8 cellular contexts compared by ENCODE assay signal in the genomic region with DNA sequence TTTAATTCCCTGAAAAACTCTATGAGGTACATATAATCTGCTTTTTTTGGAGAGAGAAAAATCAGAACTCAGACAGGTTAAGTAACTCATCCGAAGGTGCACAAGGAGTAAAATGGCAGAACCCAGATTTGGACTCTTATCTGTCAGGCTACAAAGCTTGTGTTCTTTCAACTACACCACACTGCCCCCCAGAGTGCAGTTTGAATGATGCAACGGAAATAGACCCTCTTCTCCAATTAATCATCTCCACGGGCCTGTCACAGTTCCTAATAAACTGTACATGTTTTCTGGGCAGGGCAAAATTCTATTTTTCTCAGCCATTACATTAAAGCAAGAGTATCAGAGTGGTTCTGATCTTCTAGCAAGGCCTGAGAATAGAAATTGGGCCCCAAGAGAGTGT. TPM values are rescaled to one million over a fixed set of nuclear protein-coding genes. Genes with fewer than 3 reads are reported as not detected.
DNase-seq lines count a peak whose midpoint lies in the region; ATAC-seq, FAIRE-seq and TF ChIP-seq lines count a peak whose summit lies in the region.

No MANE protein-coding gene starts in this region.

- intact Hi-C loops in CD8-positive, alpha-beta T cell (cut with DNase I, micrococcal nuclease) = loop anchor here in 1 of 2 experiments (10.0 kb wide), 1 partner anchor 992 kb away; no protein-coding TSS in a partner anchor
- intact Hi-C loops in lower lobe of right lung (cut with DNase I) = no loop called here

- no peaks in the 10 kb centered on the region for H3K36me3 ChIP-seq in CD8-positive, alpha-beta T cell (ENCODE audit: insufficient read depth, low read length)
- no peaks in the 10 kb centered on the region for H3K36me3 ChIP-seq in lower lobe of right lung

- H3K4me1 ChIP-seq in CD8-positive, alpha-beta T cell (ENCODE audit: insufficient read depth, low read length) = no peaks in the 10 kb centered on the region
- no peaks in the 10 kb centered on the region for H3K4me1 ChIP-seq in lower lobe of right lung

- peak; percentile 70 for ATAC-seq in HG03442 (IDR thresholded peaks at IDR 0.05; ENCODE audit: unreplicated experiment)
- no peak for ATAC-seq in CD8-positive, alpha-beta T cell
- ATAC-seq in lower lobe of right lung = no peak

- DNase-seq in GM18507 (ENCODE audit: extremely low spot score, insufficient read length, low read depth) (no peak), NCI-H774 (lab: John Stamatoyannopoulos, UW) (peak; percentile 19), erythroblast (lab: John Stamatoyannopoulos, UW) (peak; percentile 23 to 26), lower lobe of right lung (no peak)
- DNase-seq in CD8-positive, alpha-beta T cell = no peak
- DNase-seq in activated CD8-positive, alpha-beta memory T cell treated with anti-CD3 and anti-CD28 coated beads for 24 hours = no peak

- no peaks in the 10 kb centered on the region for H3K9me3 Mint-ChIP-seq in CD8-positive, alpha-beta T cell

- CTCF ChIA-PET in CD8-positive, alpha-beta T cell (lab: Charles Lee) = no interaction called here

- POLR2A ChIA-PET in CD8-positive, alpha-beta T cell (lab: Charles Lee) = no interaction called here

- no peak overlapping the region for H3K4me3 ChIP-seq in CD8-positive, alpha-beta T cell (ENCODE audit: low read depth, low read length)
- H3K4me3 ChIP-seq in lower lobe of right lung = no peak overlapping the region

- H3K27ac ChIP-seq in C4-2B = no peak overlapping the region
- H3K27ac ChIP-seq in CD8-positive, alpha-beta T cell (ENCODE audit: low read depth, low read length) = no peak overlapping the region
- H3K27ac ChIP-seq in lower lobe of right lung = no peak overlapping the region

- FAIRE-seq in GM18507 (lab: Jason Lieb, UNC) = peak; percentile 68

- TF ChIP-seq POLR2A in erythroblast (IDR thresholded peaks at IDR 0.05; ENCODE audit: low read length) = no peak

- no peak overlapping the region for H3K4me3 Mint-ChIP-seq in CD8-positive, alpha-beta T cell

- no peaks in the 10 kb centered on the region for H3K27me3 ChIP-seq in CD8-positive, alpha-beta T cell (ENCODE audit: insufficient read depth, low read length)
- no peaks in the 10 kb centered on the region for H3K27me3 ChIP-seq in lower lobe of right lung (ENCODE audit: low read depth)

- H3K27ac Mint-ChIP-seq in CD8-positive, alpha-beta T cell = no peak overlapping the region

- no peaks in the 10 kb centered on the region for H3K4me1 Mint-ChIP-seq in CD8-positive, alpha-beta T cell (ENCODE audit: low read depth)

- H3K27me3 Mint-ChIP-seq in CD8-positive, alpha-beta T cell (ENCODE audit: low read depth) = peaks cover 5% of the 10 kb centered on the region

- peak; percentile 47 for TF ChIP-seq CTCF in C4-2B (conservative IDR thresholded peaks at IDR 0.05)
- TF ChIP-seq CTCF in CD8-positive, alpha-beta T cell (IDR thresholded peaks at IDR 0.05) = no peak
- TF ChIP-seq CTCF in lower lobe of right lung (IDR thresholded peaks at IDR 0.05) = no peak

- no peaks in the 10 kb centered on the region for H3K36me3 Mint-ChIP-seq in CD8-positive, alpha-beta T cell

- no peaks in the 10 kb centered on the region for H3K9me3 ChIP-seq in CD8-positive, alpha-beta T cell (ENCODE audit: low read length)
- H3K9me3 ChIP-seq in lower lobe of right lung = no peaks in the 10 kb centered on the region

RNA-seq across cellular contexts. Expression of gene DCX, which starts 35.3 kb away (rescaled TPM):
- not detected for total RNA-seq in CD8-positive, alpha-beta T cell
- total RNA-seq in lower lobe of right lung = not detected

Comparison
In these comparisons a context has a peak if more than half of its experiments do, and no peak if none do; other contexts are left out.
1. DNase-seq: peak in NCI-H774 (single experiment) and erythroblast (2 of 2); none in GM18507 (single experiment), CD8-positive, alpha-beta T cell (0 of 7), lower lobe of right lung (single experiment) and activated CD8-positive, alpha-beta memory T cell treated with anti-CD3 and anti-CD28 coated beads for 24 hours (single experiment).